ENCODE assay signal across 10 cellular contexts in genomic region chr16:88287219-88287618, GRCh38.
DNase-seq lines count a peak whose midpoint lies in the region; FAIRE-seq and TF ChIP-seq lines count a peak whose summit lies in the region.
"Had no signal": no experiment of that assay in that cellular context is flagged by ENCODE, and none has a peak within 500 bp of the region (broad histone marks: within the 10 kb centered on the region; RNA-seq: fewer than 3 reads in every experiment).

No MANE protein-coding gene starts in this region.

- no peaks in the 10 kb centered on the region for H3K36me3 ChIP-seq in MG63

- no peak for FAIRE-seq in GM12892 (lab: Jason Lieb, UNC)

- peak; percentile 63 for TF ChIP-seq CTCF in fibroblast of mammary gland (conservative IDR thresholded peaks at IDR 0.05; ENCODE audit: control insufficient read depth, insufficient read depth, low read depth, low read length)

- 0 out of 2 replicates have a peak, but pooled peaks cover 2% of the 10 kb centered on the region for H3K9me3 ChIP-seq in MG63

- H3K27me3 ChIP-seq in MG63: no peaks in the 10 kb centered on the region

- TF ChIP-seq POLR2A in GM12892 (IDR thresholded peaks at IDR 0.05; ENCODE audit: low read depth, low read length): no peak

- H3K4me3 ChIP-seq in fibroblast of mammary gland (ENCODE audit: control insufficient read depth, low read depth, low read length) (no peak overlapping the region), MG63 (no peak overlapping the region)
- H3K4me3 ChIP-seq: SK-N-MC had no signal

- peak; percentile 74 for DNase-seq in A172 (ENCODE audit: low spot score)
- peak; percentile 18 for DNase-seq in Caki2 (ENCODE audit: low read depth)
- DNase-seq in NCI-H460 (ENCODE audit: extremely low read depth, low read depth): peak; percentile 69
- peak; percentile 36 for DNase-seq in fibroblast of mammary gland (ENCODE audit: low read depth)
- DNase-seq in GDM1 (lab: John Stamatoyannopoulos, UW): no peak
- no peak for DNase-seq in MG63
- DNase-seq in putamen (ENCODE audit: low spot score): no peak
- DNase-seq in GM12892 (ENCODE audit: insufficient read length): no peak
- DNase-seq: right cardiac atrium had no signal

- in situ Hi-C loops in Caki2 (cut with HindIII; ENCODE audit: low pct_unique_long_range_greater_than_20kb, low sequenced_read_pairs): loop anchor here (25.0 kb wide), 1 partner anchor 325 kb away; the partner anchor contains the start of gene BANP

Comparison
In these comparisons a context has a peak if more than half of its experiments do, and no peak if none do; other contexts are left out.
1. DNase-seq: peak in A172 (single experiment), Caki2 (single experiment), NCI-H460 (single experiment) and fibroblast of mammary gland (single experiment); none in GDM1 (single experiment), MG63 (single experiment), putamen (single experiment) and GM12892 (single experiment).